ENCODE assay signal across 9 cellular contexts in genomic region chr7:26278769-26279168, GRCh38. TPM values are rescaled to one million over a fixed set of nuclear protein-coding genes. Genes with fewer than 3 reads are reported as not detected.
DNase-seq lines count a peak whose midpoint lies in the region; ATAC-seq, FAIRE-seq and TF ChIP-seq lines count a peak whose summit lies in the region.
"Had no signal": no experiment of that assay in that cellular context is flagged by ENCODE, and none has a peak within 500 bp of the region (broad histone marks: within the 10 kb centered on the region; RNA-seq: fewer than 3 reads in every experiment).

No MANE protein-coding gene starts in this region.

- H3K36me3 ChIP-seq in RWPE2 (ENCODE audit: low read depth), result no peaks in the 10 kb centered on the region
- H3K36me3 ChIP-seq in kidney (ENCODE audit: control insufficient read depth in 1 of 2, insufficient read depth in 2 of 2, low read length in 2 of 2), result no peaks in the 10 kb centered on the region

- peak; percentile 21 for FAIRE-seq in kidney (lab: Jason Lieb, UNC)

- H3K4me3 ChIP-seq in RWPE2 (ENCODE audit: severe bottlenecking) (no peak overlapping the region), kidney (ENCODE audit: low read length in 2 of 2) (no peak overlapping the region)

- H3K27me3 Mint-ChIP-seq in HFFc6 (ENCODE audit: insufficient read depth), result no peaks in the 10 kb centered on the region; the same call in 1 of the 2 replicates

- peak; percentile 83 for ATAC-seq in RWPE2 (ENCODE audit: low read depth)

- peaks cover 4% of the 10 kb centered on the region; the same call in 1 of the 2 replicates for H3K4me1 Mint-ChIP-seq in HFFc6 (ENCODE audit: low read depth)

- H3K27ac Mint-ChIP-seq in HFFc6, result no peak overlapping the region

- TF ChIP-seq CTCF in HFFc6 (IDR thresholded peaks at IDR 0.05) (peak; percentile 63), RWPE2 (IDR thresholded peaks at IDR 0.05; ENCODE audit: poor library complexity, severe bottlenecking) (peak; percentile 66), kidney (IDR thresholded peaks at IDR 0.05; ENCODE audit: borderline replicate concordance, extremely low read depth, insufficient read depth) (peak; percentile 21)

- no peaks in the 10 kb centered on the region for H3K27me3 ChIP-seq in RWPE2 (ENCODE audit: insufficient read depth, poor library complexity, severe bottlenecking)

- peak overlapping the region; percentile 5; the same call in 1 of the 2 replicates for H3K4me3 Mint-ChIP-seq in HFFc6

- H3K27ac ChIP-seq in RWPE2 (ENCODE audit: poor library complexity, severe bottlenecking), result no peak overlapping the region
- H3K27ac ChIP-seq in kidney (ENCODE audit: low read depth in 2 of 2, low read length in 2 of 2), result no peak overlapping the region

- peak; percentile 45 for DNase-seq in COR-L47 (lab: John Stamatoyannopoulos, UW)
- DNase-seq in HFFc6, result peak; percentile 11
- no peak for DNase-seq in RWPE2 (ENCODE audit: low spot score)
- no peak for DNase-seq in kidney
- no peak for DNase-seq in HuH-7 (ENCODE audit: low spot score)
- DNase-seq in NK-92 treated with Interleukin-12 subunit alpha and Interleukin-12 subunit beta, amount 100 ng/mL, for 24 hours (lab: John Stamatoyannopoulos, UW), result no peak
- DNase-seq in stimulated activated naive CD4-positive, alpha-beta T cell (lab: John Stamatoyannopoulos, UW), result no peak
- DNase-seq in GM19240 (ENCODE audit: insufficient read length, low spot score), result no peak

- H3K9ac ChIP-seq in kidney (ENCODE audit: low read length in 2 of 2), result no peak overlapping the region

- peaks cover 4% of the 10 kb centered on the region; the same call in 1 of the 2 replicates for H3K9me3 Mint-ChIP-seq in HFFc6
- H3K9me3 Mint-ChIP-seq: activated CD4-positive, alpha-beta memory T cell treated with anti-CD3 and anti-CD28 coated beads, Interleukin-2, amount 10 ng/mL, durations not matched to agents 7 days and 5 days had no signal

- H3K36me3 Mint-ChIP-seq in HFFc6 (ENCODE audit: low read depth), result no peaks in the 10 kb centered on the region

- H3K9me3 ChIP-seq in RWPE2 (ENCODE audit: severe bottlenecking) (no peaks in the 10 kb centered on the region), kidney (ENCODE audit: control insufficient read depth in 1 of 2, low read length in 2 of 2) (no peaks in the 10 kb centered on the region)

- intact Hi-C loops in kidney (cut with DNase I), result no loop called here

- H3K4me1 ChIP-seq in RWPE2 (ENCODE audit: insufficient read depth, poor library complexity, severe bottlenecking) (no peaks in the 10 kb centered on the region), kidney (ENCODE audit: control insufficient read depth in 1 of 2, insufficient read depth in 1 of 2, low read depth in 1 of 2, low read length in 2 of 2) (no peaks in the 10 kb centered on the region)

RNA-seq across cellular contexts. Expression of gene SNX10, which starts 12.9 kb away (rescaled TPM):
- not detected for total RNA-seq in HFFc6 (2021; fragmentation: NEBNext Ultra II Directional; extraction: Animal tissue kit (Norgen Biotek cat#: 25700))
- 72.0 TPM for total RNA-seq in kidney
- 30.1 TPM for polyA plus RNA-seq in kidney (ENCODE audit: insufficient read depth, low read depth, low replicate concordance)

Comparison
In these comparisons a context has a peak if more than half of its experiments do, and no peak if none do; other contexts are left out.
1. DNase-seq: peak in COR-L47 (single experiment) and HFFc6 (single experiment); none in RWPE2 (single experiment), kidney (single experiment), HuH-7 (single experiment), NK-92 treated with Interleukin-12 subunit alpha and Interleukin-12 subunit beta, amount 100 ng/mL, for 24 hours (single experiment), stimulated activated naive CD4-positive, alpha-beta T cell (0 of 6) and GM19240 (single experiment).
2. RNA of gene SNX10, which starts 12.9 kb away (total RNA-seq): 72.0 TPM in kidney (single experiment); not detected in HFFc6; every median in the first group is over 10 times any median in the second.
3. Peak in every context shown above with its lines, with median percentiles within 50 percentile points of each other: CTCF ChIP-seq.